In the genomic region with DNA sequence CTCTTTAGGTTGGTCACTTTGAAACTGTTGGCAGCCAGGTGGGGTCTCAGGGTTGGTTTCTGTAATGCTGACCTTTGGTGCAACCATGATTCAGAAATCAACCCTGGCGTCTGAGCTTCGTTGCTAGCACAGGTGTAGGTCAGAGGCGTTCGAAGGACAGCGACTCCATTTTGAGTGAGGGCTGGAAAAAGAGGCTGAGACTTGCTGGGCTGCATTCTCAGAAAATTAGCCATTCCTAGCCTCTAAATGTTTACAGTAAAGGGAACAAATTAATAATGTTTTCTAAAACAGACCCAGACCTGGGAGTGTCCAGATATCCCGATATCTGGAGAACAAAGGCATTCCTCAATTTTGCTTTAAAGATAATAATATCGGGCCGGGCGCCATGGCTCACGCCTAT, we compare ENCODE assay signal across 9 cellular contexts.
"Had no signal": no experiment of that assay in that cellular context is flagged by ENCODE, and none has a peak within 500 bp of the region (broad histone marks: within the 10 kb centered on the region; RNA-seq: fewer than 3 reads in every experiment).

No MANE protein-coding gene starts in this region.

- H3K9ac ChIP-seq: GM23248 had no signal

- H3K36me3 ChIP-seq: HAP-1 had no signal

- H3K4me3 Mint-ChIP-seq: HFFc6, IgD-negative memory B cell had no signal

- H3K4me3 ChIP-seq: GM23248, HAP-1 had no signal

- H3K27ac ChIP-seq: GM23248, HL-60 had no signal

- H3K27ac Mint-ChIP-seq: HFFc6 had no signal

- H3K9me3 Mint-ChIP-seq: HFFc6 had no signal

- DNase-seq: GM23248, GOT3, H7, HFFc6 had no signal

- ATAC-seq: HCT116, HepG2 had no signal

- H2AFZ ChIP-seq: GM23248 had no signal

- H3K9me3 ChIP-seq: HAP-1 had no signal
